Comparison of ENCODE assay signal across 14 cellular contexts in genomic region chr3:113277886-113278598, GRCh38.
DNase-seq lines count a peak whose midpoint lies in the region; ATAC-seq and TF ChIP-seq lines count a peak whose summit lies in the region.
"Had no signal": no experiment of that assay in that cellular context is flagged by ENCODE, and none has a peak within 500 bp of the region (broad histone marks: within the 10 kb centered on the region; RNA-seq: fewer than 3 reads in every experiment).

No MANE protein-coding gene starts in this region.

- H3K4me1 ChIP-seq in HCT116 (ENCODE audit: control insufficient read depth in 1 of 2, insufficient read depth in 2 of 2, low read length in 2 of 2) (peaks cover 10% of the 10 kb centered on the region in 2 experiments; a peak in 2 of 4 replicates), ascending aorta (peaks cover 0 to 14% of the 10 kb centered on the region in 2 donors)

- no peaks in the 10 kb centered on the region for H3K9me3 Mint-ChIP-seq in memory B cell
- H3K9me3 Mint-ChIP-seq: activated T-helper 1 cell treated with anti-CD3 and anti-CD28 coated beads, Interleukin-12 subunit alpha, Interleukin-12 subunit beta, Interleukin-2, Interleukin-4 antibody, amounts not matched to agents 30 ng/mL and 10 ng/mL and 1 ng/mL, durations not matched to agents 14 hours and 24 hours and 36 hours; naive thymus-derived CD8-positive, alpha-beta T cell had no signal

- H3K79me2 ChIP-seq in HCT116 (ENCODE audit: insufficient read depth, low read length): no peaks in the 10 kb centered on the region

- H3K4me3 ChIP-seq in GM12864 (ENCODE audit: low read depth, low read length): no peak overlapping the region
- H3K4me3 ChIP-seq in HCT116 (replicated peaks in 1 of 2; ENCODE audit: low read depth in 1 of 2, low read length in 2 of 2): no peak overlapping the region
- no peak overlapping the region for H3K4me3 ChIP-seq in brain microvascular endothelial cell (ENCODE audit: low read depth, low read length)
- no peak overlapping the region for H3K4me3 ChIP-seq in ascending aorta

- TF ChIP-seq CTCF in GM12864 (IDR thresholded peaks at IDR 0.05; ENCODE audit: low read depth, low read length, missing control alignments): peak; percentile 49
- peak in 2 of 3 experiments; percentile 19 to 32; a peak in 2 of 6 replicates for TF ChIP-seq CTCF in HCT116 (IDR thresholded peaks at IDR 0.05 in 2 of 3, conservative IDR thresholded peaks at IDR 0.05 in 1 of 3; ENCODE audit: borderline replicate concordance in 1 of 3, insufficient read depth in 1 of 3, low read depth in 2 of 3, low read length in 2 of 3)
- TF ChIP-seq CTCF in brain microvascular endothelial cell (IDR thresholded peaks at IDR 0.05; ENCODE audit: low read depth, low read length, missing control alignments): peak; percentile 45
- TF ChIP-seq CTCF in ascending aorta (IDR thresholded peaks at IDR 0.05): no peak

- in situ Hi-C loops in brain microvascular endothelial cell (cut with HindIII; ENCODE audit: low pct_ligation_motif_present, low sequenced_read_pairs): no loop called here

- H4K20me1 ChIP-seq in HCT116 (ENCODE audit: insufficient read depth): no peaks in the 10 kb centered on the region

- ATAC-seq in HCT116: peak; percentile 33; the same call in 1 of the 2 replicates
- ATAC-seq in memory B cell (ENCODE audit: low read depth): peak; percentile 49
- ATAC-seq: naive thymus-derived CD8-positive, alpha-beta T cell had no signal

- H3K9me3 ChIP-seq in HCT116 (ENCODE audit: control insufficient read depth in 1 of 2, insufficient read depth in 1 of 2, low read depth in 1 of 2, low read length in 2 of 2) (no peaks in the 10 kb centered on the region), ascending aorta (no peaks in the 10 kb centered on the region)

- peak; percentile 37 for TF ChIP-seq RAD21 in HCT116 (IDR thresholded peaks at IDR 0.05; ENCODE audit: low read depth)

- no peaks in the 10 kb centered on the region for H3K36me3 Mint-ChIP-seq in memory B cell
- H3K36me3 Mint-ChIP-seq: CD14-positive monocyte; naive thymus-derived CD8-positive, alpha-beta T cell had no signal

- POLR2A ChIA-PET in HCT116 (lab: Charles Lee): no interaction called here

- CTCF ChIA-PET in HCT116 (lab: Charles Lee): no interaction called here

- BruUV-seq in HCT116 (replicated peaks; lab: Mats Ljungman, UMichigan): no TSS peak

- no peak overlapping the region for H3K9ac ChIP-seq in HCT116 (ENCODE audit: low read length)

- peak overlapping the region; percentile 64 for H3K4me3 Mint-ChIP-seq in memory B cell
- H3K4me3 Mint-ChIP-seq: activated T-helper 1 cell treated with anti-CD3 and anti-CD28 coated beads, Interleukin-12 subunit alpha, Interleukin-12 subunit beta, Interleukin-2, Interleukin-4 antibody, amounts not matched to agents 30 ng/mL and 10 ng/mL and 1 ng/mL, durations not matched to agents 14 hours and 24 hours and 36 hours; CD14-positive monocyte; naive thymus-derived CD8-positive, alpha-beta T cell had no signal

- peak overlapping the region; percentile 90 for H3K27ac Mint-ChIP-seq in memory B cell
- H3K27ac Mint-ChIP-seq: activated T-helper 1 cell treated with anti-CD3 and anti-CD28 coated beads, Interleukin-12 subunit alpha, Interleukin-12 subunit beta, Interleukin-2, Interleukin-4 antibody, amounts not matched to agents 30 ng/mL and 10 ng/mL and 1 ng/mL, durations not matched to agents 14 hours and 24 hours and 36 hours had no signal

- no peak overlapping the region for H2AFZ ChIP-seq in HCT116 (ENCODE audit: low read depth, low read length, poor library complexity, severe bottlenecking)

- H3K36me3 ChIP-seq in HCT116 (ENCODE audit: control insufficient read depth in 1 of 2, insufficient read depth in 2 of 2, low read length in 2 of 2) (no peaks in the 10 kb centered on the region), brain microvascular endothelial cell (replicated peaks) (no peaks in the 10 kb centered on the region), ascending aorta (peaks cover 13 to 25% of the 10 kb centered on the region in 2 donors)

- TF ChIP-seq POLR2A in HCT116 (IDR thresholded peaks at IDR 0.05; ENCODE audit: borderline replicate concordance, extremely low read depth, insufficient read depth, insufficient read length): no peak

- H3K4me1 Mint-ChIP-seq in memory B cell: peaks cover 22% of the 10 kb centered on the region

- no peak overlapping the region for H3K27ac ChIP-seq in HCT116 (ENCODE audit: low read depth, low read length)
- no peak overlapping the region for H3K27ac ChIP-seq in brain microvascular endothelial cell
- H3K27ac ChIP-seq in ascending aorta: no peak overlapping the region
- H3K27ac ChIP-seq: epithelial cell of prostate had no signal

- RAD21 ChIA-PET in HCT116 (lab: Charles Lee; ENCODE audit: low non-redundant PET in 1 of 2, low total read pairs in 2 of 2, uncharacterized antibody in 2 of 2, unreplicated experiment in 2 of 2): no interaction called here

- DNase-seq in GM12864 (ENCODE audit: low read depth) (no peak), HCT116 (ENCODE audit: low read depth, low spot score) (no peak), brain microvascular endothelial cell (no peak), memory B cell (ENCODE audit: low spot score in 2 of 2) (no peak), ascending aorta (ENCODE audit: low spot score in 2 of 2) (no peak), LoVo (ENCODE audit: low spot score) (no peak), COLO668 (lab: John Stamatoyannopoulos, UW; ENCODE audit: unreplicated experiment) (no peak)
- no peak for DNase-seq in activated CD4-positive, alpha-beta T cell treated with anti-CD3 and anti-CD28 coated beads, Interleukin-2, amount 50 U/mL, for 4 hours
- DNase-seq: MM.1S; naive thymus-derived CD8-positive, alpha-beta T cell; NCI-H510A treated with DMSO at 0.1 percent for 48 hours had no signal

- H3K27me3 ChIP-seq in HCT116 (ENCODE audit: insufficient read depth, low read length): no peaks in the 10 kb centered on the region
- H3K27me3 ChIP-seq in brain microvascular endothelial cell (replicated peaks): no peaks in the 10 kb centered on the region
- no peaks in the 10 kb centered on the region for H3K27me3 ChIP-seq in ascending aorta

- no peak overlapping the region for H3K4me2 ChIP-seq in HCT116 (ENCODE audit: low read length)

- no peaks in the 10 kb centered on the region for H3K9me2 ChIP-seq in HCT116 (ENCODE audit: insufficient read depth)

- H3K27me3 Mint-ChIP-seq in memory B cell: no peaks in the 10 kb centered on the region

- intact Hi-C loops in HCT116 (cut with micrococcal nuclease) (no loop called here), ascending aorta (cut with DNase I) (loop anchor here (5.0 kb wide), 1 partner anchor 66 kb away; the partner anchor contains the start of gene BOC)

TF ChIP-seq in HCT116, 20 proteins besides CTCF, POLR2A, EP300 and RAD21:
- no peak for TF ChIP-seq EGR1 (IDR thresholded peaks at IDR 0.05; ENCODE audit: low read depth)
- no peak for TF ChIP-seq SRF (IDR thresholded peaks at IDR 0.05; ENCODE audit: low read depth)
- no peak for TF ChIP-seq JUND (IDR thresholded peaks at IDR 0.05)
- no peak for TF ChIP-seq POLR2AphosphoS5 (IDR thresholded peaks at IDR 0.05; ENCODE audit: low read depth, low read length)
- no peak for TF ChIP-seq ATF3 (IDR thresholded peaks at IDR 0.05)
TF ChIP-seq in HCT116: peak in this region for 0.

Comparison
In these comparisons a context has a peak if more than half of its experiments do, and no peak if none do; other contexts are left out.
1. CTCF ChIP-seq: peak in GM12864 (single experiment), HCT116 (2 of 3) and brain microvascular endothelial cell (single experiment); none in ascending aorta (0 of 3).